8 cellular contexts compared by ENCODE assay signal in genomic region chr1:42681771-42682483, GRCh38. TPM values are rescaled to one million over a fixed set of nuclear protein-coding genes. Genes with fewer than 3 reads are reported as not detected.
DNase-seq lines count a peak whose midpoint lies in the region; ATAC-seq and TF ChIP-seq lines count a peak whose summit lies in the region.

Gene YBX1, plus strand, starts transcription at chr1:42682418. Its CDS starts 148 bp downstream, at chr1:42682566.

- H3K9me3 ChIP-seq in HUES64 (ENCODE audit: insufficient read depth, low read depth, low read length) (no peaks in the 10 kb centered on the region), OCI-LY1 (ENCODE audit: low read length) (no peaks in the 10 kb centered on the region)

- H3K4me1 ChIP-seq in HUES64 (ENCODE audit: insufficient read depth, low read length) (peaks cover 25% of the 10 kb centered on the region), OCI-LY1 (ENCODE audit: insufficient read depth, low read length, severe bottlenecking) (peaks cover 53% of the 10 kb centered on the region)

- peak within 1 kb of the TSS; percentile 92 for H3K4me3 ChIP-seq in HUES64 (ENCODE audit: low read length)
- H3K4me3 ChIP-seq in OCI-LY1 (ENCODE audit: low read depth, low read length, poor library complexity, severe bottlenecking) = peak within 1 kb of the TSS; percentile 81

- H3K36me3 ChIP-seq in HUES64 (ENCODE audit: insufficient read depth, low read length) = peaks cover 35% of the 10 kb centered on the region
- H3K36me3 ChIP-seq in OCI-LY1 (ENCODE audit: insufficient read depth, low read length) = peaks cover 43% of the 10 kb centered on the region

- H3K27me3 ChIP-seq in HUES64 (ENCODE audit: insufficient read depth, low read length) (no peaks in the 10 kb centered on the region), OCI-LY1 (ENCODE audit: insufficient read depth, low read length) (no peaks in the 10 kb centered on the region)

- CTCF ChIA-PET in Calu3 (lab: Charles Lee) = interaction anchor here (0.5 to 1.6 kb wide), 6 partner anchors 10 to 223 kb away, joined by 3 to 16 read pairs (median 3); partner anchors contain the start of genes C1orf50, P3H1, PPIH and ZNF691

- peak within 1 kb of the TSS; percentile 87 for H3K27ac ChIP-seq in HUES64 (ENCODE audit: low read depth, low read length)
- H3K27ac ChIP-seq in OCI-LY1 (ENCODE audit: low read depth, low read length, poor library complexity, severe bottlenecking) = peak within 1 kb of the TSS; percentile 73

- no TSS peak for BruUV-seq in Calu3 (replicated peaks; lab: Mats Ljungman, UMichigan)

- no peaks in the 10 kb centered on the region for H3K9me2 ChIP-seq in OCI-LY1 (ENCODE audit: low read depth, low read length)

- peak within 1 kb of the TSS; percentile 96 for H3K9ac ChIP-seq in HUES64 (ENCODE audit: low read depth, low read length)
- peak within 1 kb of the TSS; percentile 95 for H3K9ac ChIP-seq in OCI-LY1 (ENCODE audit: low read length)

- peak within 1 kb of the TSS; percentile 93 for H3K4me2 ChIP-seq in OCI-LY1 (ENCODE audit: low read length)

- no peaks in the 10 kb centered on the region for H3K27me3 Mint-ChIP-seq in Calu3 (ENCODE audit: unreplicated experiment)
- peaks cover 11% of the 10 kb centered on the region for H3K27me3 Mint-ChIP-seq in endothelial cell (ENCODE audit: unreplicated experiment)
- H3K27me3 Mint-ChIP-seq in mesothelial cell of epicardium (ENCODE audit: low read depth) = no peaks in the 10 kb centered on the region

- no peaks in the 10 kb centered on the region for H3K9me3 Mint-ChIP-seq in Calu3 (ENCODE audit: low read depth, unreplicated experiment)
- no peaks in the 10 kb centered on the region for H3K9me3 Mint-ChIP-seq in endothelial cell (ENCODE audit: unreplicated experiment)
- H3K9me3 Mint-ChIP-seq in mesothelial cell of epicardium = no peaks in the 10 kb centered on the region

- H3K27ac Mint-ChIP-seq in Calu3 (ENCODE audit: unreplicated experiment) (peak within 1 kb of the TSS; percentile 99), endothelial cell (ENCODE audit: unreplicated experiment) (peak within 1 kb of the TSS; percentile 89), mesothelial cell of epicardium (peak within 1 kb of the TSS; percentile 95)

- WGBS in HUES64 = under 1% methylated on average over 53 of the region's 53 CpGs

- peaks cover 40% of the 10 kb centered on the region for H3K79me2 ChIP-seq in OCI-LY1 (ENCODE audit: insufficient read depth, low read length)

- intact Hi-C loops in Calu3 (cut with micrococcal nuclease; ENCODE audit: unreplicated experiment) = no loop called here

- peak; percentile 96 for DNase-seq in Calu3
- DNase-seq in activated CD8-positive, alpha-beta memory T cell treated with anti-CD3 and anti-CD28 coated beads, Interleukin-2, amount 50 U/mL, for 4 hours = peak; percentile 93
- peak; percentile 92 for DNase-seq in endothelial cell (ENCODE audit: low spot score)
- DNase-seq in mesothelial cell of epicardium (ENCODE audit: low spot score in 2 of 2, unreplicated experiment in 2 of 2) = peak; percentile 88 to 97
- DNase-seq in stimulated activated CD8-positive, alpha-beta memory T cell treated with anti-CD3 and anti-CD28 coated beads, Interleukin-15, amount 100 ng/mL, for 48 hours (ENCODE audit: low read depth in 2 of 2) = peak; percentile 88 to 91

- no peak within 1 kb of the TSS for H2AFZ ChIP-seq in OCI-LY1 (ENCODE audit: low read length)

- TF ChIP-seq CTCF in Calu3 (IDR thresholded peaks at IDR 0.05; ENCODE audit: unreplicated experiment) (no peak), OCI-LY1 (IDR thresholded peaks at IDR 0.05; ENCODE audit: low read length) (no peak), endothelial cell (IDR thresholded peaks at IDR 0.05; ENCODE audit: unreplicated experiment) (no peak), mesothelial cell of epicardium (IDR thresholded peaks at IDR 0.05; ENCODE audit: unreplicated experiment) (no peak)

- H4K20me1 ChIP-seq in OCI-LY1 (ENCODE audit: insufficient read depth, low read length) = peaks cover 9% of the 10 kb centered on the region

- peaks cover 48% of the 10 kb centered on the region for H3K4me1 Mint-ChIP-seq in Calu3 (ENCODE audit: low read depth, unreplicated experiment)
- peaks cover 32% of the 10 kb centered on the region for H3K4me1 Mint-ChIP-seq in endothelial cell (ENCODE audit: unreplicated experiment)
- H3K4me1 Mint-ChIP-seq in mesothelial cell of epicardium = peaks cover 47% of the 10 kb centered on the region

- H3K4me3 Mint-ChIP-seq in Calu3 (ENCODE audit: low read depth, unreplicated experiment) (peak within 1 kb of the TSS; percentile 80), endothelial cell (ENCODE audit: unreplicated experiment) (peak within 1 kb of the TSS; percentile 97), mesothelial cell of epicardium (peak within 1 kb of the TSS; percentile 92)

- peak; percentile 91 for ATAC-seq in GM21447 (IDR thresholded peaks at IDR 0.05; ENCODE audit: unreplicated experiment)

- H3F3A ChIP-seq in OCI-LY1 (ENCODE audit: insufficient read depth, low read length) = 0 out of 2 replicates have a peak, but pooled peaks cover 8% of the 10 kb centered on the region

- peaks cover 58% of the 10 kb centered on the region for H3K36me3 Mint-ChIP-seq in Calu3 (ENCODE audit: insufficient read depth, unreplicated experiment)
- peaks cover 6% of the 10 kb centered on the region for H3K36me3 Mint-ChIP-seq in endothelial cell (ENCODE audit: low read depth, unreplicated experiment)
- H3K36me3 Mint-ChIP-seq in mesothelial cell of epicardium = no peaks in the 10 kb centered on the region

RNA-seq across cellular contexts. Expression of gene YBX1, which starts in this region (rescaled TPM):
- total RNA-seq in Calu3 (2022) (808 and 937 TPM in 2 replicates), endothelial cell (ENCODE audit: unreplicated experiment) (741 TPM), mesothelial cell of epicardium (405 to 423 TPM (median 411 TPM) in 3 replicates)
- polyA plus RNA-seq in HUES64 (2013, experiment 1 of 2) = 1,117 TPM
- polyA plus RNA-seq in HUES64 (2013, experiment 2 of 2) = 1,208 TPM

Comparison
In these comparisons a context has a peak if more than half of its experiments do, and no peak if none do; other contexts are left out.
1. Peak in every context shown above with its lines: DNase-seq, ATAC-seq, H3K4me3 ChIP-seq and H3K27ac ChIP-seq.